1 cellular context compared by ENCODE assay signal in genomic region chr14:105465209-105466031, GRCh38.
TF ChIP-seq lines count a peak whose summit lies in the region.

No MANE protein-coding gene starts in this region.

TF ChIP-seq in GM23338, 12 proteins besides CTCF, POLR2A, EP300 and RAD21:
- no peak for TF ChIP-seq EZH2 (IDR thresholded peaks at IDR 0.05; ENCODE audit: low read depth, unreplicated experiment)
- no peak for TF ChIP-seq ZNF462 (CRISPR knock-in tag; IDR thresholded peaks at IDR 0.05)
- no peak for TF ChIP-seq CREB1 (CRISPR knock-in tag; IDR thresholded peaks at IDR 0.05; ENCODE audit: low read depth)
- TF ChIP-seq EZH2phosphoT487 (IDR thresholded peaks at IDR 0.05; ENCODE audit: unreplicated experiment) = no peak
- no peak for TF ChIP-seq ZNF331 (CRISPR knock-in tag; IDR thresholded peaks at IDR 0.05; ENCODE audit: low read depth)
- no peak for TF ChIP-seq POLR2AphosphoS5 (IDR thresholded peaks at IDR 0.05; ENCODE audit: low read depth)
- no peak for TF ChIP-seq ETS1 (IDR thresholded peaks at IDR 0.05)
- no peak for TF ChIP-seq JUNB (IDR thresholded peaks at IDR 0.05; ENCODE audit: unreplicated experiment)
- TF ChIP-seq REST (IDR thresholded peaks at IDR 0.05; ENCODE audit: unreplicated experiment) = no peak
- no peak for TF ChIP-seq ZNF114 (CRISPR knock-in tag; IDR thresholded peaks at IDR 0.05)
- no peak for TF ChIP-seq NANOG (IDR thresholded peaks at IDR 0.05; ENCODE audit: borderline replicate concordance)
TF ChIP-seq in GM23338: peak in this region for 0.
